In the genomic region with DNA sequence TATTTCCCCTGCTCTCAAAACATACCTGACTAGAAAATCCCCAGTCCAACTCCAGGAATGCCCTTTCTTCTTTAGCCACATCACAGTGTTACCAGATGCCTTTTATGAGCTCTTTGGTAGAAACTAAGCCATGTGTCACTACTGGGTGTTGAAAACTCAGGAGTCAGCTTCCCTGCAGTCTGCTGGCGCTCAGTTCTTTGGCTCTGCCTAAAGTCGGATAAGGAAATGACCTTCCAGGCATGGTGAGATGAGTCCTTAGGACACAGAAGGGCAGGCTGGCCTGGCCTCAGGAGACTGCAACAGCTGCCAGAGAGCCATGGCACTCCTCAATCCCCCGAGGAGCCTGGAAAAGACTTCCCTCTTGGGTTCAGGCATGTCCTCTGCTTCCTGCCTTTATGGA, we compare ENCODE assay signal across 1 cellular context.
TF ChIP-seq lines count a peak whose summit lies in the region.

No MANE protein-coding gene starts in this region.

TF ChIP-seq in SK-N-SH, 30 proteins besides CTCF, POLR2A, EP300 and RAD21 (continued from another document):
- TF ChIP-seq SMC3 (IDR thresholded peaks at IDR 0.05; ENCODE audit: low read depth, low read length): no peak
- no peak for TF ChIP-seq RCOR1 (IDR thresholded peaks at IDR 0.05; ENCODE audit: low read length)
